Comparison of ENCODE assay signal across 9 cellular contexts in genomic region chr2:96533292-96534073, GRCh38. TPM values are rescaled to one million over a fixed set of nuclear protein-coding genes. Genes with fewer than 3 reads are reported as not detected.
DNase-seq lines count a peak whose midpoint lies in the region; ATAC-seq and TF ChIP-seq lines count a peak whose summit lies in the region.
"Had no signal": no experiment of that assay in that cellular context is flagged by ENCODE, and none has a peak within 500 bp of the region (broad histone marks: within the 10 kb centered on the region; RNA-seq: fewer than 3 reads in every experiment).

No MANE protein-coding gene starts in this region.

- no peak overlapping the region for H3K4me3 ChIP-seq in body of pancreas
- H3K4me3 ChIP-seq in right lobe of liver, result no peak overlapping the region

- no peak overlapping the region for H3K4me3 Mint-ChIP-seq in activated CD4-positive, alpha-beta T cell treated with anti-CD3 and anti-CD28 coated beads for 36 hours
- H3K4me3 Mint-ChIP-seq in type B pancreatic cell (no peak overlapping the region), WTC11 (no peak overlapping the region), progenitor cell of endocrine pancreas (ENCODE audit: low read depth) (no peak overlapping the region)

- peak; percentile 5 for DNase-seq in activated CD4-positive, alpha-beta T cell treated with anti-CD3 and anti-CD28 coated beads for 36 hours
- DNase-seq in activated CD4-positive, alpha-beta T cell treated with anti-CD3 and anti-CD28 coated beads for 48 hours, result no peak
- DNase-seq in body of pancreas (peak in 3 of 4 donors; percentile 44 to 72 (median 51)), right lobe of liver (peak in 1 of 3 donors; percentile 61), type B pancreatic cell (ENCODE audit: extremely low spot score, unreplicated experiment) (no peak), NCI-H524 (lab: John Stamatoyannopoulos, UW) (no peak), WTC11 (ENCODE audit: low spot score) (no peak), progenitor cell of endocrine pancreas (ENCODE audit: low spot score, unreplicated experiment) (no peak)
- DNase-seq: KG1 had no signal

- CTCF ChIA-PET in activated CD4-positive, alpha-beta T cell treated with anti-CD3 and anti-CD28 coated beads for 36 hours (lab: Charles Lee), result interaction anchor here (0.7 to 1.9 kb wide), 4 partner anchors 21 to 288 kb away, joined by 3 to 10 read pairs (median 3); no protein-coding TSS in a partner anchor
- CTCF ChIA-PET in WTC11 (lab: Charles Lee), result interaction anchor here (0.7 to 7.7 kb wide), 5 partner anchors 14 to 126 kb away, joined by 3 to 84 read pairs (median 18); no protein-coding TSS in a partner anchor

- peaks cover 29% of the 10 kb centered on the region for H3K4me1 ChIP-seq in body of pancreas
- H3K4me1 ChIP-seq in right lobe of liver, result peaks cover 0 to 5% (median 0%) of the 10 kb centered on the region in 4 donors

- no peak for ATAC-seq in activated CD4-positive, alpha-beta T cell treated with anti-CD3 and anti-CD28 coated beads for 36 hours
- no peak for ATAC-seq in body of pancreas
- no peak for ATAC-seq in right lobe of liver
- no peak for ATAC-seq in WTC11

- H3K27ac ChIP-seq in body of pancreas, result peak overlapping the region; percentile 40 to 68 (median 45)
- H3K27ac ChIP-seq in right lobe of liver, result peak overlapping the region in 2 of 3 donors; percentile 55 to 71

- no peak for TF ChIP-seq CTCF in body of pancreas (IDR thresholded peaks at IDR 0.05)
- no peak for TF ChIP-seq CTCF in right lobe of liver (IDR thresholded peaks at IDR 0.05)
- no peak for TF ChIP-seq CTCF in type B pancreatic cell (conservative IDR thresholded peaks at IDR 0.05)
- no peak for TF ChIP-seq CTCF in WTC11 (IDR thresholded peaks at IDR 0.05)
- no peak for TF ChIP-seq CTCF in progenitor cell of endocrine pancreas (IDR thresholded peaks at IDR 0.05; ENCODE audit: unreplicated experiment)

- peak overlapping the region; percentile 58 for H3K27ac Mint-ChIP-seq in activated CD4-positive, alpha-beta T cell treated with anti-CD3 and anti-CD28 coated beads for 36 hours
- H3K27ac Mint-ChIP-seq in type B pancreatic cell (peak overlapping the region; percentile 67), WTC11 (no peak overlapping the region), progenitor cell of endocrine pancreas (no peak overlapping the region)

- H3K9me3 ChIP-seq in body of pancreas (no peaks in the 10 kb centered on the region), right lobe of liver (no peaks in the 10 kb centered on the region)

- H3K27me3 Mint-ChIP-seq in activated CD4-positive, alpha-beta T cell treated with anti-CD3 and anti-CD28 coated beads for 36 hours, result no peaks in the 10 kb centered on the region
- peaks cover 29% of the 10 kb centered on the region for H3K27me3 Mint-ChIP-seq in type B pancreatic cell
- peaks cover 27% of the 10 kb centered on the region for H3K27me3 Mint-ChIP-seq in WTC11 (ENCODE audit: low read depth)
- H3K27me3 Mint-ChIP-seq in progenitor cell of endocrine pancreas, result peaks cover 32% of the 10 kb centered on the region

- H3K27me3 ChIP-seq in body of pancreas (no peaks in the 10 kb centered on the region), right lobe of liver (no peaks in the 10 kb centered on the region)

- TF ChIP-seq POLR2A in body of pancreas (IDR thresholded peaks at IDR 0.05), result no peak
- TF ChIP-seq POLR2A in right lobe of liver (IDR thresholded peaks at IDR 0.05), result no peak

- 42 to 69% methylated on average over 8 of the region's 8 CpGs for WGBS in body of pancreas, 2 donors
- WGBS in right lobe of liver (ENCODE audit: insufficient coverage, low coverage, low lambda C conversion rate, missing lambda C conversion rate), result 54% methylated on average over 6 of the region's 8 CpGs

- POLR2A ChIA-PET in activated CD4-positive, alpha-beta T cell treated with anti-CD3 and anti-CD28 coated beads for 36 hours (lab: Charles Lee), result no interaction called here
- POLR2A ChIA-PET in WTC11 (lab: Charles Lee), result interaction anchor here (1.3 kb wide), 1 partner anchor 24 kb away, joined by 3 read pairs; no protein-coding TSS in a partner anchor

- peaks cover 69% of the 10 kb centered on the region for H3K4me1 Mint-ChIP-seq in activated CD4-positive, alpha-beta T cell treated with anti-CD3 and anti-CD28 coated beads for 36 hours
- H3K4me1 Mint-ChIP-seq in type B pancreatic cell (ENCODE audit: unreplicated experiment) (peaks cover 10% of the 10 kb centered on the region), WTC11 (peaks cover 34% of the 10 kb centered on the region), progenitor cell of endocrine pancreas (ENCODE audit: low read depth) (peaks cover 6% of the 10 kb centered on the region)

- H3K36me3 Mint-ChIP-seq in activated CD4-positive, alpha-beta T cell treated with anti-CD3 and anti-CD28 coated beads for 36 hours (ENCODE audit: low read depth), result peaks cover 14% of the 10 kb centered on the region
- H3K36me3 Mint-ChIP-seq in type B pancreatic cell, result no peaks in the 10 kb centered on the region
- no peaks in the 10 kb centered on the region for H3K36me3 Mint-ChIP-seq in WTC11
- H3K36me3 Mint-ChIP-seq in progenitor cell of endocrine pancreas (ENCODE audit: insufficient read depth), result no peaks in the 10 kb centered on the region

- intact Hi-C loops in activated CD4-positive, alpha-beta T cell treated with anti-CD3 and anti-CD28 coated beads for 36 hours (cut with DNase I, micrococcal nuclease), result loop anchor here in 1 of 2 experiments (5.0 to 10.0 kb wide), 2 partner anchors 104 to 1931 kb away; partner anchors contain the start of gene KANSL3
- intact Hi-C loops in body of pancreas (cut with DNase I), result no loop called here
- intact Hi-C loops in right lobe of liver (cut with DNase I), result no loop called here

- H3K36me3 ChIP-seq in body of pancreas (replicated peaks in 1 of 2; ENCODE audit: insufficient read depth in 1 of 2, low read depth in 2 of 2), result no peaks in the 10 kb centered on the region
- H3K36me3 ChIP-seq in right lobe of liver, result no peaks in the 10 kb centered on the region

- H3K9me3 Mint-ChIP-seq in activated CD4-positive, alpha-beta T cell treated with anti-CD3 and anti-CD28 coated beads for 36 hours (ENCODE audit: low read depth), result no peaks in the 10 kb centered on the region
- H3K9me3 Mint-ChIP-seq in type B pancreatic cell (no peaks in the 10 kb centered on the region), WTC11 (no peaks in the 10 kb centered on the region), progenitor cell of endocrine pancreas (ENCODE audit: low read depth) (no peaks in the 10 kb centered on the region)

TF ChIP-seq in WTC11, 78 proteins besides CTCF, POLR2A, EP300 and RAD21 (continues in another document):
- no peak for TF ChIP-seq IRF2 (CRISPR knock-in tag; IDR thresholded peaks at IDR 0.05; ENCODE audit: borderline replicate concordance, low read depth)
- no peak for TF ChIP-seq SMAD3 (CRISPR knock-in tag; IDR thresholded peaks at IDR 0.05; ENCODE audit: borderline replicate concordance)
- TF ChIP-seq HMGXB4 (CRISPR knock-in tag; IDR thresholded peaks at IDR 0.05), result no peak
- TF ChIP-seq RELA (CRISPR knock-in tag; IDR thresholded peaks at IDR 0.05; ENCODE audit: borderline replicate concordance), result no peak
- no peak for TF ChIP-seq CREM (CRISPR knock-in tag; IDR thresholded peaks at IDR 0.05)
- TF ChIP-seq ZBTB21 (CRISPR knock-in tag; IDR thresholded peaks at IDR 0.05; ENCODE audit: borderline replicate concordance), result no peak
- TF ChIP-seq OVOL2 (CRISPR knock-in tag; IDR thresholded peaks at IDR 0.05; ENCODE audit: borderline replicate concordance), result no peak
- no peak for TF ChIP-seq TCF7 (CRISPR knock-in tag; IDR thresholded peaks at IDR 0.05; ENCODE audit: low read depth)
- no peak for TF ChIP-seq JAZF1 (CRISPR knock-in tag; IDR thresholded peaks at IDR 0.05)
- TF ChIP-seq E2F5 (CRISPR knock-in tag; IDR thresholded peaks at IDR 0.05), result no peak
- TF ChIP-seq RORB (CRISPR knock-in tag; IDR thresholded peaks at IDR 0.05), result no peak
- TF ChIP-seq ZNF263 (CRISPR knock-in tag; IDR thresholded peaks at IDR 0.05; ENCODE audit: low read depth), result no peak
- TF ChIP-seq NFATC4 (CRISPR knock-in tag; IDR thresholded peaks at IDR 0.05), result no peak
- TF ChIP-seq EMX1 (CRISPR knock-in tag; IDR thresholded peaks at IDR 0.05), result no peak

RNA-seq across cellular contexts. Expression of gene ARID5A, which starts 3.1 kb away (rescaled TPM):
- total RNA-seq in activated CD4-positive, alpha-beta T cell treated with anti-CD3 and anti-CD28 coated beads for 36 hours, result 100 to 1,000 TPM; 179 to 191 TPM
- total RNA-seq in body of pancreas (1 to 10 TPM; 8.9 to 9.6 TPM), right lobe of liver (10 to 100 TPM; 13.2 to 23.1 (median 16.9) TPM), type B pancreatic cell (ENCODE audit: low replicate concordance) (5.1 and 11.9 TPM in 2 replicates), WTC11 (2021) (8.5 to 13.9 TPM (median 10.1 TPM) in 3 replicates), progenitor cell of endocrine pancreas (7.1 and 7.7 TPM in 2 replicates)

RNA-seq across cellular contexts. Expression of gene NEURL3, which starts 28.3 kb away (rescaled TPM):
- total RNA-seq in activated CD4-positive, alpha-beta T cell treated with anti-CD3 and anti-CD28 coated beads for 36 hours, result under 1 TPM; 0.33 to 0.41 TPM
- total RNA-seq in body of pancreas, result 10 to 100 TPM; 40.7 to 71.2 TPM
- 1 to 10 TPM in 3 of 6 experiments, under 1 TPM in 3; 0.23 to 3.0 (median 1.4) TPM for total RNA-seq in right lobe of liver
- 1.1 and 2.5 TPM in 2 replicates for total RNA-seq in type B pancreatic cell (ENCODE audit: low replicate concordance)
- not detected in 3 replicates for total RNA-seq in WTC11 (2021)
- 0.78 and 0.86 TPM in 2 replicates for total RNA-seq in progenitor cell of endocrine pancreas

Comparison
In these comparisons a context has a peak if more than half of its experiments do, and no peak if none do; other contexts are left out.
1. DNase-seq: peak in activated CD4-positive, alpha-beta T cell treated with anti-CD3 and anti-CD28 coated beads for 36 hours (single experiment) and body of pancreas (3 of 4); none in activated CD4-positive, alpha-beta T cell treated with anti-CD3 and anti-CD28 coated beads for 48 hours (single experiment), type B pancreatic cell (single experiment), NCI-H524 (0 of 2), WTC11 (single experiment) and progenitor cell of endocrine pancreas (single experiment).
2. H3K27ac Mint-ChIP-seq: peak in activated CD4-positive, alpha-beta T cell treated with anti-CD3 and anti-CD28 coated beads for 36 hours (single experiment) and type B pancreatic cell (single experiment); none in WTC11 (single experiment) and progenitor cell of endocrine pancreas (single experiment).
3. RNA of gene ARID5A, which starts 3.1 kb away (total RNA-seq): 179 to 191 TPM in activated CD4-positive, alpha-beta T cell treated with anti-CD3 and anti-CD28 coated beads for 36 hours; 13.2 to 23.1 TPM in right lobe of liver, 8.5 to 13.9 TPM in WTC11, 5.1 to 11.9 TPM in type B pancreatic cell, 8.9 to 9.6 TPM in body of pancreas and 7.1 to 7.7 TPM in progenitor cell of endocrine pancreas; every median in the first group is over 4 times any median in the second.
4. RNA of gene NEURL3, which starts 28.3 kb away (total RNA-seq): 40.7 to 71.2 TPM in body of pancreas; 0.23 to 3.0 TPM in right lobe of liver, 1.1 to 2.5 TPM in type B pancreatic cell, 0.78 to 0.86 TPM in progenitor cell of endocrine pancreas, 0.33 to 0.41 TPM in activated CD4-positive, alpha-beta T cell treated with anti-CD3 and anti-CD28 coated beads for 36 hours and not detected in WTC11; every median in the first group is over 10 times any median in the second.